ENCODE assay signal across 22 cellular contexts in the genomic region with DNA sequence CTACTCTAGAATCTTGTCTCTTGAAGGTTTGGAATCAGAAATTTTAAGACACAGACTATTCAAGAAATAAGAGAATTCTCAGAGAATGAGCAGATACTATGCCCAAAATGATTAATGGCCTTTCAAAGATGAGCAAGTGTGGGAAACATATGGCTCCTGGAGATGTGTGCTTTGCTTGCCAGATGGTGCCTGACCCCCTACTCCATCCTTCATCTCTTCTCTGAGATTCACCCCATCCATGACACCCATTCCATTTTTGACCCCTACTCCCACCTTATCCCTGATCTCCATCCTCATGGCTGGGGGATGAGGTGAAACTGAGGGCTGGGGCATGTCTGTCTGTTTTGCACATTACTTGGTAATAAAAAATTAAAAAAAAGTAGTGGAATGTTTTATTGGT.
"Had no signal": no experiment of that assay in that cellular context is flagged by ENCODE, and none has a peak within 500 bp of the region (broad histone marks: within the 10 kb centered on the region; RNA-seq: fewer than 3 reads in every experiment).

No MANE protein-coding gene starts in this region.

- H3K4me2 ChIP-seq: hepatocyte had no signal

- H3K4me1 ChIP-seq: left ventricle myocardium inferior, right atrium auricular region, stomach, testis, transverse colon, upper lobe of left lung had no signal

- H3K9me3 ChIP-seq: left ventricle myocardium inferior, ovary, right atrium auricular region, stomach, testis, thyroid gland, transverse colon, upper lobe of left lung had no signal

- H3K4me3 ChIP-seq: hepatocyte, left ventricle myocardium inferior, lung, ovary, right atrium auricular region, skin epidermis, stomach, testis, thyroid gland, transverse colon, upper lobe of left lung had no signal

- H3K27ac ChIP-seq: hepatocyte, left ventricle myocardium inferior, ovary, right atrium auricular region, skin epidermis, stomach, testis, thyroid gland, transverse colon, upper lobe of left lung had no signal

- DNase-seq: islet precursor cell; left ventricle myocardium inferior; mesendoderm; naive B cell; natural killer cell; ovary; stimulated activated CD4-positive, alpha-beta T cell treated with anti-CD3 and anti-CD28 coated beads, Interleukin-12 subunit alpha, Interleukin-12 subunit beta, amount 100 ng/mL, for 4 hours; stimulated activated CD4-positive, alpha-beta T cell treated with anti-CD3 and anti-CD28 coated beads, Interleukin-15, amount 100 ng/mL, for 24 hours; stimulated activated CD4-positive, alpha-beta T cell treated with anti-CD3 and anti-CD28 coated beads, Interleukin-2, amount 100 ng/mL, for 24 hours; stimulated activated CD4-positive, alpha-beta T cell treated with anti-CD3 and anti-CD28 coated beads, Interleukin-4, amount 100 ng/mL, for 1 hour; stimulated activated naive B cell treated with anti-CD40 and anti-IgM and Interleukin-4, amounts not matched to agents 10 μg/mL and 1 μg/mL and 100 μg/mL, for 72 hours; stimulated activated naive CD8-positive, alpha-beta T cell treated with anti-CD3 and anti-CD28 coated beads, Interleukin-15, Interleukin-2, amounts not matched to agents 100 U/mL and 50 U/mL, for 24 hours; stomach; testis; thyroid gland; transverse colon; upper lobe of left lung had no signal

- ATAC-seq: natural killer cell; sciatic nerve; stimulated activated naive B cell treated with anti-CD40 and anti-IgM and Interleukin-4, amounts not matched to agents 10 μg/mL and 1 μg/mL and 100 μg/mL, for 72 hours; stimulated activated naive CD8-positive, alpha-beta T cell treated with anti-CD3 and anti-CD28 coated beads, Interleukin-15, Interleukin-2, amounts not matched to agents 100 U/mL and 50 U/mL, for 24 hours had no signal
